In genomic region chr6:42674343-42674742, GRCh38 we compare ENCODE assay signal across 1 cellular context.
A peak's percentile ranks its signal among the peaks of the same experiment; 100 is the strongest.
TF ChIP-seq lines count a peak whose summit lies in the region.
"Not testable (repeated sequence)": the region's sequence is repeated elsewhere in the genome, so short reads cannot be mapped to it uniquely, and the experiment has no call there.

No MANE protein-coding gene starts in this region.

TF ChIP-seq in K562, 482 proteins besides CTCF, POLR2A, EP300 and RAD21 (continued from another document):
- 0 out of 2 replicates have a peak, but pooled peaks have one; percentile 10 for TF ChIP-seq MTA2 (IDR thresholded peaks at IDR 0.05; ENCODE audit: low read depth)
- TF ChIP-seq CBFA2T2 (conservative IDR thresholded peaks at IDR 0.05): peak; percentile 81
- peak; percentile 71 for TF ChIP-seq ARID1B (IDR thresholded peaks at IDR 0.05)
- TF ChIP-seq NFIC (IDR thresholded peaks at IDR 0.05): peak; percentile 41; the same call in 1 of the 2 replicates
- TF ChIP-seq NR2C1 (IDR thresholded peaks at IDR 0.05); TEAD4 (CRISPR knock-in tag; IDR thresholded peaks at IDR 0.05; ENCODE audit: borderline replicate concordance); JUND (tag; IDR thresholded peaks at IDR 0.05; ENCODE audit: borderline replicate concordance, low read depth, low read length): not testable (repeated sequence)
- TF ChIP-seq NR2C1 (tag; IDR thresholded peaks at IDR 0.05): peak; percentile 37; the same call in 1 of the 2 replicates
- TF ChIP-seq TAL1 (IDR thresholded peaks at IDR 0.05): peak; percentile 75
- peak in 1 of 2 experiments; percentile 50; a peak in 1 of 4 replicates for TF ChIP-seq HDAC1 (IDR thresholded peaks at IDR 0.05)
- 0 out of 2 replicates have a peak, but pooled peaks have one; percentile 18 for TF ChIP-seq MAFG (tag; conservative IDR thresholded peaks at IDR 0.05)
- TF ChIP-seq TEAD4 (IDR thresholded peaks at IDR 0.05; ENCODE audit: low read length): peak; percentile 26; the same call in 1 of the 2 replicates
- TF ChIP-seq BHLHE40 (IDR thresholded peaks at IDR 0.05; ENCODE audit: low read length): 0 out of 2 replicates have a peak, but pooled peaks have one; percentile 49
- TF ChIP-seq TRIM24 (IDR thresholded peaks at IDR 0.05): peak in 1 of 2 experiments; percentile 48; a peak in 1 of 4 replicates
- TF ChIP-seq CBFA2T3 (IDR thresholded peaks at IDR 0.05): peak; percentile 91
- TF ChIP-seq JUND (IDR thresholded peaks at IDR 0.05; ENCODE audit: borderline replicate concordance, low read depth, low read length): peak; percentile 36; the same call in 1 of the 2 replicates
- 0 out of 2 replicates have a peak, but pooled peaks have one; percentile 16 for TF ChIP-seq PML (IDR thresholded peaks at IDR 0.05; ENCODE audit: low read length)
TF ChIP-seq in K562: peak in this region for 24; not testable (repeated sequence) for 458.
